13 cellular contexts compared by ENCODE assay signal in genomic region chr3:5009506-5010100, GRCh38. TPM values are rescaled to one million over a fixed set of nuclear protein-coding genes. Genes with fewer than 3 reads are reported as not detected.
A peak's percentile ranks its signal among the peaks of the same experiment; 100 is the strongest.
DNase-seq lines count a peak whose midpoint lies in the region; ATAC-seq and TF ChIP-seq lines count a peak whose summit lies in the region.
"Had no signal": no experiment of that assay in that cellular context is flagged by ENCODE, and none has a peak within 500 bp of the region (broad histone marks: within the 10 kb centered on the region; RNA-seq: fewer than 3 reads in every experiment).

No MANE protein-coding gene starts in this region.

- H2BK12ac ChIP-seq in trophoblast cell (ENCODE audit: low read length), result peak overlapping the region; percentile 82

- H3K79me2 ChIP-seq in trophoblast cell (ENCODE audit: control insufficient read depth, insufficient read depth, low read length, poor library complexity), result no peaks in the 10 kb centered on the region

- WGBS in trophoblast cell (ENCODE audit: extremely low coverage, insufficient coverage, insufficient read length), result no CpG with 5 or more reads among the region's 12 CpGs

- H3K9ac ChIP-seq in BLaER1 (no peak overlapping the region), trophoblast cell (ENCODE audit: low read length) (no peak overlapping the region)

- DNase-seq in AG08395 (ENCODE audit: low spot score) (peak; percentile 47), astrocyte of the hippocampus (ENCODE audit: low read depth, low spot score) (peak; percentile 57), trophoblast cell (no peak), endothelial cell (ENCODE audit: low spot score) (no peak)
- no peak for DNase-seq in stimulated activated CD4-positive, alpha-beta T cell treated with anti-CD3 and anti-CD28 coated beads, Interleukin-12 subunit alpha, Interleukin-12 subunit beta, amount 100 ng/mL, for 4 hours
- DNase-seq: DMS 273 treated with DMSO at 0.1 percent for 48 hours; NCI-H1048; NCI-H69; NK-92 treated with Interleukin-12 subunit alpha and Interleukin-12 subunit beta, amount 100 ng/mL, for 24 hours; OCI-M1 had no signal

- H3K4me3 ChIP-seq in BLaER1 (no peak overlapping the region), trophoblast cell (ENCODE audit: low read depth, low read length) (no peak overlapping the region)
- H3K4me3 ChIP-seq: K562 had no signal

- H3K27me3 Mint-ChIP-seq in endothelial cell (ENCODE audit: unreplicated experiment), result peaks cover 6% of the 10 kb centered on the region

- H3K4me1 ChIP-seq in BLaER1 (peaks cover 82% of the 10 kb centered on the region), trophoblast cell (ENCODE audit: control insufficient read depth in 1 of 2, insufficient read depth in 2 of 2, low read length in 2 of 2) (peaks cover 16 to 19% of the 10 kb centered on the region in 2 experiments)

- H4K8ac ChIP-seq in trophoblast cell (ENCODE audit: low read depth, low read length), result no peak overlapping the region

- TF ChIP-seq CTCF in endothelial cell (IDR thresholded peaks at IDR 0.05; ENCODE audit: unreplicated experiment), result no peak

- H3K36me3 ChIP-seq in BLaER1 (no peaks in the 10 kb centered on the region), trophoblast cell (ENCODE audit: control insufficient read depth in 1 of 2, insufficient read depth in 2 of 2, low read length in 2 of 2) (no peaks in the 10 kb centered on the region)

- H3K9me3 ChIP-seq in BLaER1 (no peaks in the 10 kb centered on the region), trophoblast cell (ENCODE audit: insufficient read depth, low read depth, low read length) (no peaks in the 10 kb centered on the region)

- peaks cover 14% of the 10 kb centered on the region for H4K20me1 ChIP-seq in BLaER1

- H2BK5ac ChIP-seq in trophoblast cell (ENCODE audit: low read depth, low read length, poor library complexity), result no peak overlapping the region

- no peak overlapping the region for H3K27ac Mint-ChIP-seq in endothelial cell (ENCODE audit: unreplicated experiment)

- H2AFZ ChIP-seq in trophoblast cell (ENCODE audit: insufficient read depth, low read length, poor library complexity), result no peak overlapping the region

- H3K23ac ChIP-seq in trophoblast cell (ENCODE audit: low read length), result no peak overlapping the region

- H4K91ac ChIP-seq in trophoblast cell (ENCODE audit: low read depth, low read length), result peak overlapping the region; percentile 30

- no peak overlapping the region for H3K4me3 Mint-ChIP-seq in endothelial cell (ENCODE audit: unreplicated experiment)

- H3K9me3 Mint-ChIP-seq in endothelial cell (ENCODE audit: unreplicated experiment), result no peaks in the 10 kb centered on the region

- H3K4ac ChIP-seq in trophoblast cell (ENCODE audit: low read depth, low read length), result no peak overlapping the region

- no peak overlapping the region for H3K18ac ChIP-seq in trophoblast cell (ENCODE audit: low read length)

- no peak overlapping the region for H3K14ac ChIP-seq in trophoblast cell (ENCODE audit: low read length)

- peaks cover 29% of the 10 kb centered on the region for H3K4me1 Mint-ChIP-seq in endothelial cell (ENCODE audit: unreplicated experiment)

- H3K4me2 ChIP-seq in BLaER1, result peak overlapping the region; percentile 88
- H3K4me2 ChIP-seq in trophoblast cell (ENCODE audit: low read length), result no peak overlapping the region

- no peak for ATAC-seq in SK-N-SH treated with all-trans-retinoic acid at 6 μM for 48 hours
- ATAC-seq: K562 had no signal

- H2BK120ac ChIP-seq in trophoblast cell (ENCODE audit: insufficient read depth, low read length, poor library complexity), result peak overlapping the region; percentile 18

- H4K12ac ChIP-seq in trophoblast cell (ENCODE audit: low read depth, low read length), result no peak overlapping the region

- no peaks in the 10 kb centered on the region for H3K36me3 Mint-ChIP-seq in endothelial cell (ENCODE audit: low read depth, unreplicated experiment)

- no peak overlapping the region for H3K27ac ChIP-seq in BLaER1
- H3K27ac ChIP-seq in trophoblast cell (ENCODE audit: low read depth, low read length), result no peak overlapping the region

- peaks cover 23% of the 10 kb centered on the region for H3K79me1 ChIP-seq in trophoblast cell (ENCODE audit: low read length)

- no peaks in the 10 kb centered on the region for H3K27me3 ChIP-seq in BLaER1
- H3K27me3 ChIP-seq in trophoblast cell (ENCODE audit: insufficient read depth, low read length), result no peaks in the 10 kb centered on the region

- peak overlapping the region; percentile 39 for H2AK5ac ChIP-seq in trophoblast cell (ENCODE audit: low read length)

TF ChIP-seq in SK-N-SH treated with all-trans-retinoic acid at 6 μM for 48 hours, 23 proteins besides CTCF, POLR2A, EP300 and RAD21:
- TF ChIP-seq TCF4 (CRISPR knock-in tag; IDR thresholded peaks at IDR 0.05; ENCODE audit: borderline replicate concordance) (no peak), TOX (CRISPR knock-in tag; IDR thresholded peaks at IDR 0.05; ENCODE audit: borderline replicate concordance) (no peak), ARNTL (CRISPR knock-in tag; IDR thresholded peaks at IDR 0.05; ENCODE audit: borderline replicate concordance, low read depth) (no peak), OSR1 (CRISPR knock-in tag; IDR thresholded peaks at IDR 0.05) (no peak), ZNF70 (CRISPR knock-in tag; IDR thresholded peaks at IDR 0.05) (no peak), ZFP3 (CRISPR knock-in tag; IDR thresholded peaks at IDR 0.05) (no peak), BACH2 (CRISPR knock-in tag; IDR thresholded peaks at IDR 0.05; ENCODE audit: borderline replicate concordance) (no peak)
- TF ChIP-seq, protein P1, sequence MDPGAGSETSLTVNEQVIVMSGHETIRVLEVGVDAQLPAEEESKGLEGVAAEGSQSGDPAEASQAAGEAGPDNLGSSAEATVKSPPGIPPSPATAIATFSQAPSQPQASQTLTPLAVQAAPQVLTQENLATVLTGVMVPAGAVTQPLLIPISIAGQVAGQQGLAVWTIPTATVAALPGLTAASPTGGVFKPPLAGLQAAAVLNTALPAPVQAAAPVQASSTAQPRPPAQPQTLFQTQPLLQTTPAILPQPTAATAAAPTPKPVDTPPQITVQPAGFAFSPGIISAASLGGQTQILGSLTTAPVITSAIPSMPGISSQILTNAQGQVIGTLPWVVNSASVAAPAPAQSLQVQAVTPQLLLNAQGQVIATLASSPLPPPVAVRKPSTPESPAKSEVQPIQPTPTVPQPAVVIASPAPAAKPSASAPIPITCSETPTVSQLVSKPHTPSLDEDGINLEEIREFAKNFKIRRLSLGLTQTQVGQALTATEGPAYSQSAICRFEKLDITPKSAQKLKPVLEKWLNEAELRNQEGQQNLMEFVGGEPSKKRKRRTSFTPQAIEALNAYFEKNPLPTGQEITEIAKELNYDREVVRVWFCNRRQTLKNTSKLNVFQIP (CRISPR knock-in tag; IDR thresholded peaks at IDR 0.05; ENCODE audit: borderline replicate concordance, low read depth), result no peak
TF ChIP-seq in SK-N-SH treated with all-trans-retinoic acid at 6 μM for 48 hours: peak in this region for 0.

RNA-seq across cellular contexts. Expression of gene BHLHE40, which starts 30.4 kb away (rescaled TPM):
- polyA plus RNA-seq in trophoblast cell (2013), result 173 and 187 TPM in 2 replicates
- 15.2 TPM for total RNA-seq in endothelial cell (ENCODE audit: unreplicated experiment)

Comparison
In these comparisons a context has a peak if more than half of its experiments do, and no peak if none do; other contexts are left out.
1. DNase-seq: peak in AG08395 (single experiment) and astrocyte of the hippocampus (single experiment); none in trophoblast cell (0 of 2), endothelial cell (single experiment) and stimulated activated CD4-positive, alpha-beta T cell treated with anti-CD3 and anti-CD28 coated beads, Interleukin-12 subunit alpha, Interleukin-12 subunit beta, amount 100 ng/mL, for 4 hours (single experiment).